10 cellular contexts compared by ENCODE assay signal in genomic region chr1:206816390-206817287, GRCh38. TPM values are rescaled to one million over a fixed set of nuclear protein-coding genes. Genes with fewer than 3 reads are reported as not detected.
A peak's percentile ranks its signal among the peaks of the same experiment; 100 is the strongest.
DNase-seq lines count a peak whose midpoint lies in the region; ATAC-seq and TF ChIP-seq lines count a peak whose summit lies in the region.
"Had no signal": no experiment of that assay in that cellular context is flagged by ENCODE, and none has a peak within 500 bp of the region (broad histone marks: within the 10 kb centered on the region; RNA-seq: fewer than 3 reads in every experiment).

No MANE protein-coding gene starts in this region.

- no peak for TF ChIP-seq CTCF in type B pancreatic cell (conservative IDR thresholded peaks at IDR 0.05)

- H3K27ac Mint-ChIP-seq in activated T-cell treated with anti-CD3 and anti-CD28 coated beads, Interleukin-2, amount 50 U/mL, for 24 hours, result peak overlapping the region; percentile 90
- peak overlapping the region; percentile 85 for H3K27ac Mint-ChIP-seq in activated T-helper 2 cell treated with anti-CD3 and anti-CD28 coated beads, Interferon-gamma antibody, Interleukin-2, Interleukin-4, amounts not matched to agents 10 μg/mL and 5 μg/mL and 100 μg/mL, durations not matched to agents 14 hours and 24 hours and 36 hours
- H3K27ac Mint-ChIP-seq in stimulated activated naive B cell treated with anti-CD40 and anti-IgM and Interleukin-4, amounts not matched to agents 10 μg/mL and 1 μg/mL and 100 μg/mL, for 72 hours, result peak overlapping the region; percentile 70
- no peak overlapping the region for H3K27ac Mint-ChIP-seq in type B pancreatic cell

- H3K36me3 Mint-ChIP-seq in activated T-cell treated with anti-CD3 and anti-CD28 coated beads, Interleukin-2, amount 50 U/mL, for 24 hours (ENCODE audit: low read depth), result no peaks in the 10 kb centered on the region
- H3K36me3 Mint-ChIP-seq in activated T-helper 2 cell treated with anti-CD3 and anti-CD28 coated beads, Interferon-gamma antibody, Interleukin-2, Interleukin-4, amounts not matched to agents 10 μg/mL and 5 μg/mL and 100 μg/mL, durations not matched to agents 14 hours and 24 hours and 36 hours (ENCODE audit: low read depth), result peaks cover 31% of the 10 kb centered on the region
- peaks cover 0 to 7% of the 10 kb centered on the region in 2 donors for H3K36me3 Mint-ChIP-seq in stimulated activated naive B cell treated with anti-CD40 and anti-IgM and Interleukin-4, amounts not matched to agents 10 μg/mL and 1 μg/mL and 100 μg/mL, for 72 hours
- H3K36me3 Mint-ChIP-seq in type B pancreatic cell, result no peaks in the 10 kb centered on the region

- no peaks in the 10 kb centered on the region for H3K27me3 Mint-ChIP-seq in activated T-cell treated with anti-CD3 and anti-CD28 coated beads, Interleukin-2, amount 50 U/mL, for 24 hours
- no peaks in the 10 kb centered on the region for H3K27me3 Mint-ChIP-seq in activated T-helper 2 cell treated with anti-CD3 and anti-CD28 coated beads, Interferon-gamma antibody, Interleukin-2, Interleukin-4, amounts not matched to agents 10 μg/mL and 5 μg/mL and 100 μg/mL, durations not matched to agents 14 hours and 24 hours and 36 hours (ENCODE audit: low read depth)
- no peaks in the 10 kb centered on the region for H3K27me3 Mint-ChIP-seq in stimulated activated naive B cell treated with anti-CD40 and anti-IgM and Interleukin-4, amounts not matched to agents 10 μg/mL and 1 μg/mL and 100 μg/mL, for 72 hours
- peaks cover 6% of the 10 kb centered on the region for H3K27me3 Mint-ChIP-seq in type B pancreatic cell

- H3K9me3 Mint-ChIP-seq in activated T-cell treated with anti-CD3 and anti-CD28 coated beads, Interleukin-2, amount 50 U/mL, for 24 hours, result peaks cover 6% of the 10 kb centered on the region
- peaks cover 31% of the 10 kb centered on the region for H3K9me3 Mint-ChIP-seq in activated T-helper 2 cell treated with anti-CD3 and anti-CD28 coated beads, Interferon-gamma antibody, Interleukin-2, Interleukin-4, amounts not matched to agents 10 μg/mL and 5 μg/mL and 100 μg/mL, durations not matched to agents 14 hours and 24 hours and 36 hours
- H3K9me3 Mint-ChIP-seq in stimulated activated naive B cell treated with anti-CD40 and anti-IgM and Interleukin-4, amounts not matched to agents 10 μg/mL and 1 μg/mL and 100 μg/mL, for 72 hours, result peaks cover 4 to 7% of the 10 kb centered on the region in 2 donors
- H3K9me3 Mint-ChIP-seq in type B pancreatic cell, result peaks cover 8% of the 10 kb centered on the region

- intact Hi-C loops in activated T-helper 2 cell treated with anti-CD3 and anti-CD28 coated beads, Interferon-gamma antibody, Interleukin-2, Interleukin-4, amounts not matched to agents 10 μg/mL and 5 μg/mL and 100 μg/mL, durations not matched to agents 14 hours and 24 hours and 36 hours (cut with micrococcal nuclease), result loop anchor here (1.0 kb wide), 1 partner anchor 13 kb away; no protein-coding TSS in a partner anchor

- ATAC-seq in HG03066 (IDR thresholded peaks at IDR 0.05; ENCODE audit: low read depth, unreplicated experiment), result peak; percentile 65
- peak; percentile 10 to 34 for ATAC-seq in stimulated activated naive B cell treated with anti-CD40 and anti-IgM and Interleukin-4, amounts not matched to agents 10 μg/mL and 1 μg/mL and 100 μg/mL, for 72 hours (replicated peaks)

- DNase-seq in activated T-cell treated with anti-CD3 and anti-CD28 coated beads, Interleukin-2, amount 50 U/mL, for 24 hours, result no peak
- no peak for DNase-seq in activated T-cell treated with anti-CD3 and anti-CD28 coated beads, Interleukin-2, amount 50 U/mL, for 48 hours
- DNase-seq in activated T-helper 2 cell treated with anti-CD3 and anti-CD28 coated beads, Interferon-gamma antibody, Interleukin-2, Interleukin-4, amounts not matched to agents 10 μg/mL and 5 μg/mL and 100 μg/mL, durations not matched to agents 14 hours and 24 hours and 36 hours (ENCODE audit: low spot score), result peak; percentile 52
- DNase-seq in stimulated activated naive B cell treated with anti-CD40 and anti-IgM and Interleukin-4, amounts not matched to agents 10 μg/mL and 1 μg/mL and 100 μg/mL, for 72 hours, result no peak
- no peak for DNase-seq in DMS153 (lab: John Stamatoyannopoulos, UW)
- DNase-seq in occipital lobe (lab: John Stamatoyannopoulos, UW), result no peak
- DNase-seq in type B pancreatic cell (ENCODE audit: extremely low spot score, unreplicated experiment), result no peak

- peak overlapping the region; percentile 2 for H3K4me3 Mint-ChIP-seq in activated T-cell treated with anti-CD3 and anti-CD28 coated beads, Interleukin-2, amount 50 U/mL, for 24 hours
- no peak overlapping the region for H3K4me3 Mint-ChIP-seq in activated T-helper 2 cell treated with anti-CD3 and anti-CD28 coated beads, Interferon-gamma antibody, Interleukin-2, Interleukin-4, amounts not matched to agents 10 μg/mL and 5 μg/mL and 100 μg/mL, durations not matched to agents 14 hours and 24 hours and 36 hours (ENCODE audit: low read depth)
- H3K4me3 Mint-ChIP-seq in stimulated activated naive B cell treated with anti-CD40 and anti-IgM and Interleukin-4, amounts not matched to agents 10 μg/mL and 1 μg/mL and 100 μg/mL, for 72 hours, result no peak overlapping the region
- no peak overlapping the region for H3K4me3 Mint-ChIP-seq in type B pancreatic cell

- peaks cover 38% of the 10 kb centered on the region for H3K4me1 Mint-ChIP-seq in activated T-cell treated with anti-CD3 and anti-CD28 coated beads, Interleukin-2, amount 50 U/mL, for 24 hours (ENCODE audit: low read depth)
- H3K4me1 Mint-ChIP-seq in activated T-helper 2 cell treated with anti-CD3 and anti-CD28 coated beads, Interferon-gamma antibody, Interleukin-2, Interleukin-4, amounts not matched to agents 10 μg/mL and 5 μg/mL and 100 μg/mL, durations not matched to agents 14 hours and 24 hours and 36 hours (ENCODE audit: low read depth), result peaks cover 47% of the 10 kb centered on the region
- H3K4me1 Mint-ChIP-seq in stimulated activated naive B cell treated with anti-CD40 and anti-IgM and Interleukin-4, amounts not matched to agents 10 μg/mL and 1 μg/mL and 100 μg/mL, for 72 hours, result peaks cover 35 to 42% of the 10 kb centered on the region in 2 donors
- peaks cover 12% of the 10 kb centered on the region for H3K4me1 Mint-ChIP-seq in type B pancreatic cell (ENCODE audit: unreplicated experiment)

RNA-seq across cellular contexts. Expression of gene IL10, which starts 44.3 kb away (rescaled TPM):
- 4.2 and 5.8 TPM in 2 replicates for total RNA-seq in activated T-helper 2 cell treated with anti-CD3 and anti-CD28 coated beads, Interferon-gamma antibody, Interleukin-2, Interleukin-4, amounts not matched to agents 10 μg/mL and 5 μg/mL and 100 μg/mL, durations not matched to agents 14 hours and 24 hours and 36 hours
- total RNA-seq in occipital lobe (not detected), type B pancreatic cell (ENCODE audit: low replicate concordance) (not detected in 2 replicates)

RNA-seq across cellular contexts. Expression of gene IL19, which starts 46.1 kb away (rescaled TPM):
- not detected in 2 replicates for total RNA-seq in activated T-helper 2 cell treated with anti-CD3 and anti-CD28 coated beads, Interferon-gamma antibody, Interleukin-2, Interleukin-4, amounts not matched to agents 10 μg/mL and 5 μg/mL and 100 μg/mL, durations not matched to agents 14 hours and 24 hours and 36 hours
- total RNA-seq in occipital lobe (not detected), type B pancreatic cell (ENCODE audit: low replicate concordance) (not detected in 2 replicates)
- total RNA-seq: subcutaneous adipose tissue; T-helper 2 cell treated with Interferon-gamma antibody and Interleukin-4, amounts not matched to agents 100 ng/mL and 5 ng/mL, for 36 hours had no signal

RNA-seq across cellular contexts. Expression of gene IL20, which starts 48.8 kb away (rescaled TPM):
- not detected in 2 replicates for total RNA-seq in activated T-helper 2 cell treated with anti-CD3 and anti-CD28 coated beads, Interferon-gamma antibody, Interleukin-2, Interleukin-4, amounts not matched to agents 10 μg/mL and 5 μg/mL and 100 μg/mL, durations not matched to agents 14 hours and 24 hours and 36 hours
- 0.47 TPM for total RNA-seq in occipital lobe
- not detected in 2 replicates for total RNA-seq in type B pancreatic cell (ENCODE audit: low replicate concordance)
- total RNA-seq: subcutaneous adipose tissue; T-helper 2 cell treated with Interferon-gamma antibody and Interleukin-4, amounts not matched to agents 100 ng/mL and 5 ng/mL, for 36 hours had no signal
